Comparison of ENCODE assay signal across 28 cellular contexts in the genomic region with DNA sequence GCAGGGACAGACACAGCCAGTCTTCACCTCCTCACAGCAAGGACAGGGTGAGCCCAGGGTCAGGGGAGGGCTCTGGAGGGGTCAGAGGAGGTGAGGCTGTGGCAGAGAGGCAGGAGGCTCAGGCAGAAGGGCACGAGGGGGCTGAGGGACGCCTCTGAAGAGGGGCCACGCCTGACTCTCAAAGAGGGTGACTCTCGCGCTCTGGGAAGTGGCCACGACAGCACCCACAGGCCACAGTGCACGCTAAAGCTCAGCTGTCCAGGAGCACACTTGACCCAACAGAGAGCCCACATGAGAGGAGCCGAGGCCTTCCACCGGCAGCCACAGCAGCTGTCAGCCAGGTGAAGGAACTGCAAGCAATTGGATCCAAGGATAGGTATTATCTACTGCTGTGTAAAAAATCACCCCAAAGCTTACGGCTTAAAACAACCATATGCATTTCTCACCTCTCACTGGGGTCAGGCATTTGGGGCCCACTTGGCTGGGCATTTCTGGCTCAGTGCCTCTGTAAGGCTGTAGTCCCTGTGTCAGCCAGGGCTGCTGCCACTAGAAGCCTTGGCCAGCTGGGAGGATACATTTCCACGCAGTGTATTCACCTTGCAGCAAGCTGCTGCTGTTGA. TPM values are rescaled to one million over a fixed set of nuclear protein-coding genes. Genes with fewer than 3 reads are reported as not detected.
"Had no signal": no experiment of that assay in that cellular context is flagged by ENCODE, and none has a peak within 500 bp of the region (broad histone marks: within the 10 kb centered on the region; RNA-seq: fewer than 3 reads in every experiment).

No MANE protein-coding gene starts in this region.

- H3K36me3 ChIP-seq: colonic mucosa, gastroesophageal sphincter, heart left ventricle, prostate gland, right atrium auricular region, sigmoid colon, stomach, thyroid gland had no signal

- H3K9me3 ChIP-seq: colonic mucosa, gastroesophageal sphincter, heart left ventricle, mucosa of descending colon, prostate gland, right atrium auricular region, sigmoid colon, stomach, thyroid gland had no signal

- H3K36me3 Mint-ChIP-seq: mesothelial cell of epicardium; naive thymus-derived CD4-positive, alpha-beta T cell; stimulated activated effector memory CD8-positive, alpha-beta T cell treated with anti-CD3 and anti-CD28 coated beads, Interleukin-12 subunit alpha, Interleukin-12 subunit beta, amount 100 ng/mL, for 72 hours had no signal

- H3K79me2 ChIP-seq: hepatocyte had no signal

- DNase-seq: colonic mucosa; effector CD8-positive, alpha-beta T cell; endodermal cell; foreskin fibroblast; kidney; naive thymus-derived CD4-positive, alpha-beta T cell; sigmoid colon; stimulated activated CD4-positive, alpha-beta T cell treated with anti-CD3 and anti-CD28 coated beads, Interleukin-2, amount 100 ng/mL, for 24 hours; stimulated activated CD4-positive, alpha-beta T cell treated with anti-CD3 and anti-CD28 coated beads, Interleukin-4, amount 100 ng/mL, for 24 hours; stimulated activated naive CD4-positive, alpha-beta T cell treated with Interleukin-2 at 50 U/mL for 16 hours; stomach; thyroid gland; trophoblast cell had no signal

- H3K4me3 ChIP-seq: colonic mucosa, gastroesophageal sphincter, heart left ventricle, hepatocyte, lung, mucosa of descending colon, prostate gland, right atrium auricular region, sigmoid colon, stomach, thyroid gland had no signal

- H3K27ac ChIP-seq: colonic mucosa, epithelial cell of prostate, gastroesophageal sphincter, heart left ventricle, hepatocyte, prostate gland, right atrium auricular region, sigmoid colon, stomach, thyroid gland had no signal

- H3K4me3 Mint-ChIP-seq: dendritic cell treated with granulocyte-macrophage colony-stimulating factor and Interleukin-4, amounts not matched to agents 40 ng/mL and 50 ng/mL, for 4 days; endodermal cell; memory B cell; mesothelial cell of epicardium; stimulated activated effector memory CD8-positive, alpha-beta T cell treated with anti-CD3 and anti-CD28 coated beads, Interleukin-12 subunit alpha, Interleukin-12 subunit beta, amount 100 ng/mL, for 72 hours had no signal

- H3K9me3 Mint-ChIP-seq: dendritic cell treated with granulocyte-macrophage colony-stimulating factor and Interleukin-4, amounts not matched to agents 40 ng/mL and 50 ng/mL, for 4 days; memory B cell; mesothelial cell of epicardium; stimulated activated effector memory CD8-positive, alpha-beta T cell treated with anti-CD3 and anti-CD28 coated beads, Interleukin-12 subunit alpha, Interleukin-12 subunit beta, amount 100 ng/mL, for 72 hours had no signal

- H3K4me2 ChIP-seq: hepatocyte had no signal

- H2AFZ ChIP-seq: hepatocyte had no signal

- H3K4me1 Mint-ChIP-seq: endodermal cell had no signal

- H3K4me1 ChIP-seq: colonic mucosa had no signal

- ATAC-seq: esophagus mucosa; gastroesophageal sphincter; heart left ventricle; mucosa of descending colon; naive thymus-derived CD4-positive, alpha-beta T cell had no signal

- H3K27me3 ChIP-seq: colonic mucosa, heart left ventricle, hepatocyte, right atrium auricular region, thyroid gland had no signal

- H3K27ac Mint-ChIP-seq: dendritic cell treated with granulocyte-macrophage colony-stimulating factor and Interleukin-4, amounts not matched to agents 40 ng/mL and 50 ng/mL, for 4 days; endodermal cell; memory B cell; mesothelial cell of epicardium; naive thymus-derived CD4-positive, alpha-beta T cell; stimulated activated effector memory CD8-positive, alpha-beta T cell treated with anti-CD3 and anti-CD28 coated beads, Interleukin-12 subunit alpha, Interleukin-12 subunit beta, amount 100 ng/mL, for 72 hours had no signal

RNA-seq across cellular contexts. Expression of a gene that starts 27.8 kb away (rescaled TPM):
- total RNA-seq: osteoblast, skeletal muscle tissue had no signal
- polyA plus RNA-seq: naive thymus-derived CD4-positive, alpha-beta T cell had no signal
